Comparison of ENCODE assay signal across 24 cellular contexts in genomic region chr16:82178352-82178751, GRCh38.
"Had no signal": no experiment of that assay in that cellular context is flagged by ENCODE, and none has a peak within 500 bp of the region (broad histone marks: within the 10 kb centered on the region; RNA-seq: fewer than 3 reads in every experiment).

No MANE protein-coding gene starts in this region.

- H3K4me3 ChIP-seq: heart right ventricle, hepatocyte, left ventricle myocardium inferior, lung, mucosa of descending colon, ovary, prostate gland, right lobe of liver, skin epidermis, suprapubic skin, thoracic aorta, tibial artery, upper lobe of right lung, vagina had no signal

- H3K9me3 ChIP-seq: heart right ventricle, left ventricle myocardium inferior, mucosa of descending colon, ovary, prostate gland, right lobe of liver, suprapubic skin, thoracic aorta, tibial artery, upper lobe of right lung, vagina had no signal

- H3K27me3 ChIP-seq: ovary, right lobe of liver, upper lobe of right lung, vagina had no signal

- DNase-seq: heart right ventricle; islet precursor cell; left ventricle myocardium inferior; mesendoderm; mucosa of descending colon; naive thymus-derived CD4-positive, alpha-beta T cell; ovary; posterior cingulate gyrus; right lobe of liver; stimulated activated CD4-positive, alpha-beta T cell treated with anti-CD3 and anti-CD28 coated beads, Interleukin-12 subunit alpha, Interleukin-12 subunit beta, amount 100 ng/mL, for 4 hours; stimulated activated CD4-positive, alpha-beta T cell treated with anti-CD3 and anti-CD28 coated beads, Interleukin-15, amount 100 ng/mL, for 24 hours; stimulated activated CD4-positive, alpha-beta T cell treated with anti-CD3 and anti-CD28 coated beads, Interleukin-2, amount 100 ng/mL, for 24 hours; stimulated activated CD4-positive, alpha-beta T cell treated with anti-CD3 and anti-CD28 coated beads, Interleukin-4, amount 100 ng/mL, for 24 hours; stimulated activated naive CD4-positive, alpha-beta T cell; tibial artery; trophoblast cell; upper lobe of right lung had no signal

- H3K27ac ChIP-seq: heart right ventricle, hepatocyte, left ventricle myocardium inferior, ovary, prostate gland, right lobe of liver, skin epidermis, suprapubic skin, thoracic aorta, tibial artery, upper lobe of right lung, vagina had no signal

- H3K36me3 ChIP-seq: heart right ventricle, left ventricle myocardium inferior, ovary, prostate gland, right lobe of liver, suprapubic skin, thoracic aorta, tibial artery, upper lobe of right lung, vagina had no signal

- H3K4me1 ChIP-seq: heart right ventricle, left ventricle myocardium inferior, prostate gland, right lobe of liver, suprapubic skin, tibial artery, vagina had no signal
